In the genomic region with DNA sequence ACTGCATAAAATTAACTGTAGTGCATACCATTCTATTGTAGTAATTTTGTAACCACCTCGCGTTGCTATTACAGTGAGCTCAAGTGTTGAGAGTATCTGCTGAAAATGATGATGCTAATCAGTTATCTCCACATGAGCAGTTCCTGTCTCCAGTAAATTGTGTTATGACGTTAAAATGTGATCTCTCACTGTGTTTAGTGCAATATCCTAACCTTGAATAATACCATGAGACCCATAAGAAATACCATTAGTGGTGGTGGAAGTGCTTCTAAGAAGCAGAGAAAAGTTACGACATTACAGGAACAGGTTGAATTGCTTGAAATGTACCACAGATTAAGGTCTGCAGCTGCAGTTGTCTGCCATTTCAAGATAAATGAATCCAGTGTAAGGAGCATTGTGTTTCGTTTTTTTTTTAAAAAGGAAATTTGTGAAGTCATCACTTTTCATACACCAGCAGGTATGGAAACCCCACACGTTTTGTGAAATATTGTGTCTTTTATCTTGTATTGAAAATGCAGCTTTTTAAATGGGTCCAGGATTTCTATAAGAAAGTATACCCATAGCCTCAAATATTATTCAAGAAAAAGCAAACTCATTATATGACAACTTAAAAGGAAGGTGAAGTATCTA, we compare ENCODE assay signal across 22 cellular contexts.
"Had no signal": no experiment of that assay in that cellular context is flagged by ENCODE, and none has a peak within 500 bp of the region (broad histone marks: within the 10 kb centered on the region; RNA-seq: fewer than 3 reads in every experiment).

No MANE protein-coding gene starts in this region.

- H3K36me3 ChIP-seq: brain microvascular endothelial cell had no signal

- DNase-seq: activated CD4-positive, alpha-beta memory T cell treated with anti-CD3 and anti-CD28 coated beads, Interleukin-2, amount 10 ng/mL, durations not matched to agents 7 days and 5 days; activated CD4-positive, alpha-beta T cell treated with anti-CD3 and anti-CD28 coated beads for 36 hours; activated CD4-positive, alpha-beta T cell treated with anti-CD3 and anti-CD28 coated beads, Interleukin-2, amount 50 U/mL, for 1 hour; activated gamma-delta T cell; activated naive CD4-positive, alpha-beta T cell treated with anti-CD3 and anti-CD28 coated beads for 36 hours; activated T-cell treated with anti-CD3 and anti-CD28 coated beads for 4 hours; activated T-cell treated with anti-CD3 and anti-CD28 coated beads, Interleukin-2, amount 50 U/mL, for 48 hours; brain microvascular endothelial cell; MG63; MV-4-11; NCI-H1092 treated with DMSO at 0.1 percent for 48 hours; NCI-H1436; NCI-H1694 treated with DMSO at 0.1 percent for 48 hours; NCI-H2029 treated with DMSO at 0.1 percent for 48 hours; NCI-H446; NCI-H524; PC-9; SHP77 treated with DMSO at 0.1 percent for 48 hours; T-helper 1 cell had no signal

- H3K4me3 ChIP-seq: cardiac muscle cell, MG63, PC-9 had no signal

- H3K27ac ChIP-seq: brain microvascular endothelial cell, cardiac muscle cell, VCaP had no signal

- ATAC-seq: activated CD4-positive, alpha-beta T cell treated with anti-CD3 and anti-CD28 coated beads for 36 hours; activated T-helper 17 cell treated with anti-CD3 and anti-CD28 coated beads, Interleukin-2, amount 50 U/mL, for 72 hours had no signal

- H2AFZ ChIP-seq: PC-9 had no signal

- H3K4me2 ChIP-seq: PC-9 had no signal

- H3K27me3 ChIP-seq: brain microvascular endothelial cell, cardiac muscle cell, MG63 had no signal
